25 cellular contexts compared by ENCODE assay signal in the genomic region with DNA sequence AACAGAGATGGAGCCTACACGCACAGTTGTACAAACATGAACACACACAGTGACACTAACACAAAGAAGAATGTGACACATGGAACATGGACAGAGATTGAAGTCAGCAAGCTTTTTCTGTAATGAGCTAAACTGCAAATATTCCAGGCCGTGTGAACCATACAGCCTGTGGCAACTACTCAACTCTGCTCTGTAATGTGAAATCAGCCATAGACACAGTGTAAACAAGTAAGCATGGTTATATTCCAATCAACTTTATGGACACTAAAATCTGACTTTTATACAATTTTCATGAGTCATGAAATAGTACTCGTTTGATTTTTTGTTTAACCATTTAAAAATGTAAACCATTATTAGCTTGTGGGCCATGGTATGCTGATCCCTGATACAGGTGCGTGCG.
DNase-seq lines count a peak whose midpoint lies in the region; ATAC-seq, FAIRE-seq and TF ChIP-seq lines count a peak whose summit lies in the region.
"Had no signal": no experiment of that assay in that cellular context is flagged by ENCODE, and none has a peak within 500 bp of the region (broad histone marks: within the 10 kb centered on the region; RNA-seq: fewer than 3 reads in every experiment).

No MANE protein-coding gene starts in this region.

- 70% methylated on average over 5 of the region's 5 CpGs for WGBS in esophagus muscularis mucosa
- WGBS in pancreas, 2 donors, result 65 to 69% methylated on average over 5 of the region's 5 CpGs

- no peak for TF ChIP-seq EP300 in esophagus muscularis mucosa (IDR thresholded peaks at IDR 0.05)

- intact Hi-C loops in PC-3 (cut with micrococcal nuclease), result no loop called here
- intact Hi-C loops in esophagus muscularis mucosa (cut with DNase I), result no loop called here
- intact Hi-C loops in pancreas (cut with DNase I), result no loop called here

- no peaks in the 10 kb centered on the region for H3K79me2 ChIP-seq in PC-3 (ENCODE audit: low read length)

- no peaks in the 10 kb centered on the region for H3K9me2 ChIP-seq in PC-3 (replicated peaks; ENCODE audit: low read length)

- no TSS peak for BruUV-seq in PC-3 (replicated peaks; lab: Mats Ljungman, UMichigan)

- POLR2A ChIA-PET in PC-3 (lab: Charles Lee; ENCODE audit: unreplicated experiment), result interaction anchor here (0.6 kb wide), 1 partner anchor 477 kb away, joined by 4 read pairs; no protein-coding TSS in a partner anchor

- no peak overlapping the region for H3K9ac ChIP-seq in PC-3 (ENCODE audit: low read length)
- H3K9ac ChIP-seq: KMS-11, neural progenitor cell had no signal

- no peak overlapping the region for H3K4me2 ChIP-seq in PC-3 (ENCODE audit: low read length)
- H3K4me2 ChIP-seq: KMS-11, neural progenitor cell, PC-9 had no signal

- TF ChIP-seq POLR2A in esophagus muscularis mucosa (IDR thresholded peaks at IDR 0.05; ENCODE audit: low read depth), result no peak

- CTCF ChIA-PET in PC-3 (lab: Charles Lee), result interaction anchor here (0.5 kb wide), 1 partner anchor 133 kb away, joined by 3 read pairs; no protein-coding TSS in a partner anchor

- H3K36me3 ChIP-seq in PC-3 (ENCODE audit: low read depth, low read length), result no peaks in the 10 kb centered on the region
- peaks cover 18 to 34% (median 20%) of the 10 kb centered on the region in 4 donors for H3K36me3 ChIP-seq in esophagus muscularis mucosa
- H3K36me3 ChIP-seq in pancreas, result peaks cover 0 to 7% (median 0%) of the 10 kb centered on the region in 3 donors
- H3K36me3 ChIP-seq: neural progenitor cell had no signal

- H4K20me1 ChIP-seq in PC-3 (ENCODE audit: low read length), result no peaks in the 10 kb centered on the region

- no peak overlapping the region for H2AFZ ChIP-seq in PC-3 (ENCODE audit: low read length)
- H2AFZ ChIP-seq: neural progenitor cell, PC-9 had no signal

- TF ChIP-seq CTCF in AG10803 (conservative IDR thresholded peaks at IDR 0.05; ENCODE audit: low read length), result no peak
- TF ChIP-seq CTCF in PC-3 (conservative IDR thresholded peaks at IDR 0.05; ENCODE audit: low read depth, low read length), result no peak
- TF ChIP-seq CTCF in esophagus muscularis mucosa (IDR thresholded peaks at IDR 0.05), result no peak
- no peak for TF ChIP-seq CTCF in pancreas (IDR thresholded peaks at IDR 0.05)

- H3K27me3 ChIP-seq in PC-3 (ENCODE audit: low read length) (no peaks in the 10 kb centered on the region), esophagus muscularis mucosa (no peaks in the 10 kb centered on the region), pancreas (no peaks in the 10 kb centered on the region)
- H3K27me3 ChIP-seq: adrenal gland, dorsolateral prefrontal cortex, neural progenitor cell had no signal

- H3K4me1 ChIP-seq in PC-3 (ENCODE audit: insufficient read depth, low read length), result no peaks in the 10 kb centered on the region; the same call in 1 of the 2 replicates
- peaks cover 50 to 63% (median 53%) of the 10 kb centered on the region in 4 donors for H3K4me1 ChIP-seq in esophagus muscularis mucosa
- peaks cover 6 to 19% (median 14%) of the 10 kb centered on the region in 3 donors for H3K4me1 ChIP-seq in pancreas

- H3F3A ChIP-seq in PC-3 (ENCODE audit: low read length, unreplicated experiment), result no peaks in the 10 kb centered on the region

- H3K27ac ChIP-seq in PC-3 (ENCODE audit: low read length) (no peak overlapping the region), esophagus muscularis mucosa (replicated peaks in 1 of 4) (peak overlapping the region; percentile 83 to 93 (median 89)), pancreas (peak overlapping the region in 1 of 4 donors; percentile 58)
- H3K27ac ChIP-seq: C4-2B, epithelial cell of prostate, KMS-11, neural progenitor cell, PC-9 had no signal

- DNase-seq in AG10803 (ENCODE audit: low read depth) (peak; percentile 61), PC-3 (peak; percentile 25), esophagus muscularis mucosa (ENCODE audit: extremely low spot score) (no peak), pancreas (no peak), NOMO-1 treated with dmso at 0.1 percent for 144 hours (lab: John Stamatoyannopoulos, UW; ENCODE audit: unreplicated experiment) (no peak), COLO829 (ENCODE audit: low spot score) (no peak)
- DNase-seq: ACHN; activated gamma-delta T cell treated with Interleukin-2 at 50 U/mL for 16 hours; dorsolateral prefrontal cortex; GF-D8; GOT3; left cardiac atrium; NCI-H187; NCI-H748 treated with DMSO at 0.1 percent for 48 hours; PC-9; stimulated activated CD4-positive, alpha-beta T cell treated with anti-CD3 and anti-CD28 coated beads, Interleukin-12 subunit alpha, Interleukin-12 subunit beta, amount 100 ng/mL, for 4 hours; T-helper 2 cell had no signal

- ATAC-seq in PC-3 (peak; percentile 82), pancreas (peak; percentile 56 to 65 (median 61)), GM18868 (IDR thresholded peaks at IDR 0.05; ENCODE audit: unreplicated experiment) (no peak), GM19467 (IDR thresholded peaks at IDR 0.05; ENCODE audit: unreplicated experiment) (no peak)
- ATAC-seq: left cardiac atrium had no signal

- no peak for FAIRE-seq in pancreas (lab: Jason Lieb, UNC)
- FAIRE-seq: GM19239 had no signal

- H3K4me3 ChIP-seq in AG10803 (ENCODE audit: low read length) (no peak overlapping the region), PC-3 (ENCODE audit: low read length) (no peak overlapping the region), esophagus muscularis mucosa (no peak overlapping the region), pancreas (no peak overlapping the region)
- H3K4me3 ChIP-seq: adrenal gland, dorsolateral prefrontal cortex, neural progenitor cell, PC-9 had no signal

- no peaks in the 10 kb centered on the region for H3K9me3 ChIP-seq in PC-3 (ENCODE audit: low read length)
- no peaks in the 10 kb centered on the region for H3K9me3 ChIP-seq in esophagus muscularis mucosa
- no peaks in the 10 kb centered on the region for H3K9me3 ChIP-seq in pancreas
- H3K9me3 ChIP-seq: adrenal gland had no signal

Comparison
In these comparisons a context has a peak if more than half of its experiments do, and no peak if none do; other contexts are left out.
1. DNase-seq: peak in AG10803 (single experiment) and PC-3 (single experiment); none in esophagus muscularis mucosa (single experiment), pancreas (0 of 6), NOMO-1 treated with dmso at 0.1 percent for 144 hours (single experiment) and COLO829 (single experiment).
2. ATAC-seq: peak in PC-3 (single experiment) and pancreas (4 of 4); none in GM18868 (single experiment) and GM19467 (single experiment).